8 cellular contexts compared by ENCODE assay signal in the genomic region with DNA sequence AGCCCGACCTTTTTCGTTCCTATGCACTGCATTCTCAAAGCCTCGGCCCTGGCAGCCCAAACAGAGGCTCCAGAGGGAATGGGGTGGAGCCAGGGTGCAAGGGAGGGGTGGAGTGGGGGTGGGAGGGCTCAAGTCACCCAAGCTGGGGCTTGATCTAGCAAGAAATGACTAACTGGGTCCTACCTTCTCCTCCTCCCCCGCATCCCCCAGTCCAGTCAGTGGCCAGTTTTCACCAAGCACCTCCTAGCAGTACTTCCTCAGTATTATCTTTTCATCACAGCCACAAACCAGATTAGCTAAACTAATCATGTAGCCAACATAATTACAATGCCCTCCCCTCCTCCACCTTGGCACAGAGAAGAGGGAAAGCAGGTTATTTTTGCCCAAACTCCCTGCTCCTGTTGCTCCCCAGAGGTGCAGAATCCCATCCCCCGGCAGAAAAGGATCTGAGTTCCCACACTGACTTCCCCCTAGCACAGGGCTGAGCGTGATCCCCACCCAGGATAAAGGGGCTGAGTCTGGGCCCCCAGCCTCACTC. TPM values are rescaled to one million over a fixed set of nuclear protein-coding genes. Genes with fewer than 3 reads are reported as not detected.
DNase-seq lines count a peak whose midpoint lies in the region; ATAC-seq, FAIRE-seq and TF ChIP-seq lines count a peak whose summit lies in the region.
"Had no signal": no experiment of that assay in that cellular context is flagged by ENCODE, and none has a peak within 500 bp of the region (broad histone marks: within the 10 kb centered on the region; RNA-seq: fewer than 3 reads in every experiment).

No MANE protein-coding gene starts in this region.

- no peak for TF ChIP-seq CTCF in heart left ventricle (IDR thresholded peaks at IDR 0.05)

- H3K4me1 ChIP-seq in heart left ventricle = peaks cover 24 to 74% (median 59%) of the 10 kb centered on the region in 12 donors

- FAIRE-seq in urothelium cell line (lab: Jason Lieb, UNC) = no peak

- peak overlapping the region in 10 of 12 donors; percentile 75 to 99 (median 87) for H3K4me3 ChIP-seq in heart left ventricle

- no peaks in the 10 kb centered on the region for H3K27me3 ChIP-seq in heart left ventricle

- peak overlapping the region; percentile 86 to 98 (median 96) for H3K27ac ChIP-seq in heart left ventricle

- intact Hi-C loops in Right ventricle myocardium inferior (cut with DNase I) (no loop called here), cardiac septum (cut with DNase I) (no loop called here), heart left ventricle (cut with DNase I) (no loop called here)

- H3K36me3 ChIP-seq in heart left ventricle = no peaks in the 10 kb centered on the region

- peak; percentile 13 for ATAC-seq in Right ventricle myocardium inferior
- ATAC-seq in heart left ventricle = peak; percentile 14 to 34 (median 26)
- no peak for ATAC-seq in HG02981 (IDR thresholded peaks at IDR 0.05; ENCODE audit: unreplicated experiment)
- ATAC-seq in HG02759 (IDR thresholded peaks at IDR 0.05; ENCODE audit: unreplicated experiment) = no peak

- peak; percentile 65 for DNase-seq in Right ventricle myocardium inferior (ENCODE audit: missing footprints)
- no peak for DNase-seq in cardiac septum (ENCODE audit: low spot score)
- peak in 4 of 5 donors; percentile 68 to 80 (median 74) for DNase-seq in heart left ventricle
- peak; percentile 64 for DNase-seq in urothelium cell line (ENCODE audit: low spot score)
- DNase-seq: activated naive CD8-positive, alpha-beta T cell treated with anti-CD3 and anti-CD28 coated beads, Interleukin-2, amount 10 ng/mL, durations not matched to agents 7 days and 5 days; CD4-positive, CD25-positive, alpha-beta regulatory T cell had no signal

- H3K9me3 ChIP-seq in heart left ventricle = no peaks in the 10 kb centered on the region

- 17 to 34% (median 17%) methylated on average over 6 of the region's 6 CpGs for WGBS in heart left ventricle, 4 donors

- no peak for TF ChIP-seq POLR2A in heart left ventricle (IDR thresholded peaks at IDR 0.05)

RNA-seq across cellular contexts. Expression of a gene that starts 2.2 kb away (rescaled TPM):
- 192 TPM for total RNA-seq in Right ventricle myocardium inferior
- total RNA-seq in cardiac septum = 150 TPM
- total RNA-seq in heart left ventricle = 100 to 1,000 TPM; 143 to 503 (median 166) TPM
- 100 to 1,000 TPM in 1 of 2 donors, 10 to 100 TPM in 1; 94.6 to 148 TPM for polyA plus RNA-seq in heart left ventricle

RNA-seq across cellular contexts. Expression of a gene that starts 27.5 kb away (rescaled TPM):
- total RNA-seq in Right ventricle myocardium inferior (7.8 TPM), cardiac septum (5.1 TPM), heart left ventricle (10 to 100 TPM in 1 of 9 donors, 1 to 10 TPM in 8; 2.2 to 10.1 (median 5.3) TPM)
- 1 to 10 TPM; 4.2 to 9.4 TPM for polyA plus RNA-seq in heart left ventricle

RNA-seq across cellular contexts. Expression of a gene that starts 28.5 kb away (rescaled TPM):
- total RNA-seq in Right ventricle myocardium inferior (11.7 TPM), cardiac septum (17.7 TPM), heart left ventricle (10 to 100 TPM in 5 of 9 donors, 1 to 10 TPM in 4; 6.5 to 40.4 (median 12.5) TPM)
- polyA plus RNA-seq in heart left ventricle = 10 to 100 TPM; 11.4 to 25.2 TPM
- total RNA-seq: CD4-positive, CD25-positive, alpha-beta regulatory T cell had no signal

RNA-seq across cellular contexts. Expression of a gene that starts 49.8 kb away (rescaled TPM):
- total RNA-seq in Right ventricle myocardium inferior (0.14 TPM), cardiac septum (0.08 TPM), heart left ventricle (under 1 TPM in 4 of 9 donors, not detected in 5; 0.07 to 0.35 (median 0.10) TPM)
- under 1 TPM in 1 of 2 donors, not detected in 1; 0.10 TPM for polyA plus RNA-seq in heart left ventricle

RNA-seq across cellular contexts. Expression of a gene that starts 51.8 kb away (rescaled TPM):
- total RNA-seq in Right ventricle myocardium inferior (18.1 TPM), cardiac septum (22.8 TPM), heart left ventricle (10 to 100 TPM; 16.0 to 26.7 (median 24.1) TPM)
- 10 to 100 TPM; 30.0 to 50.9 TPM for polyA plus RNA-seq in heart left ventricle

Comparison
In these comparisons a context has a peak if more than half of its experiments do, and no peak if none do; other contexts are left out.
1. ATAC-seq: peak in Right ventricle myocardium inferior (single experiment) and heart left ventricle (4 of 4); none in HG02981 (single experiment) and HG02759 (single experiment).